1 cellular context compared by ENCODE assay signal in genomic region chr6:159499034-159499433, GRCh38.
A peak's percentile ranks its signal among the peaks of the same experiment; 100 is the strongest.
TF ChIP-seq lines count a peak whose summit lies in the region.

No MANE protein-coding gene starts in this region.

TF ChIP-seq in K562, 482 proteins besides CTCF, POLR2A, EP300 and RAD21 (continued from another document and continues in another):
- TF ChIP-seq ZMIZ1 (IDR thresholded peaks at IDR 0.05; ENCODE audit: low read depth in 2 of 2, low read length in 2 of 2) = peak in 1 of 2 experiments; percentile 78; a peak in 1 of 4 replicates
- peak; percentile 95 for TF ChIP-seq MTA2 (IDR thresholded peaks at IDR 0.05; ENCODE audit: low read depth)
- TF ChIP-seq CREB5 (CRISPR knock-in tag; IDR thresholded peaks at IDR 0.05) = no peak
- TF ChIP-seq CCNT2 (IDR thresholded peaks at IDR 0.05; ENCODE audit: borderline replicate concordance, extremely low read depth, insufficient read length, low read depth, low read length) = peak; percentile 63
- TF ChIP-seq SMAD4 (CRISPR knock-in tag; conservative IDR thresholded peaks at IDR 0.05) = peak; percentile 52; the same call in 1 of the 2 replicates
- TF ChIP-seq IFI16 (CRISPR knock-in tag; IDR thresholded peaks at IDR 0.05) = no peak
- TF ChIP-seq MYC (IDR thresholded peaks at IDR 0.05; ENCODE audit: low read depth, low read length) = peak; percentile 15; the same call in 1 of the 2 replicates
- no peak for TF ChIP-seq MYC (CRISPR knock-in tag; IDR thresholded peaks at IDR 0.05; ENCODE audit: borderline replicate concordance, low read depth)
- peak; percentile 24; the same call in 1 of the 2 replicates for TF ChIP-seq ESRRA (IDR thresholded peaks at IDR 0.05; ENCODE audit: borderline replicate concordance, low read depth)
- TF ChIP-seq AFF1 (IDR thresholded peaks at IDR 0.05; ENCODE audit: low read depth in 1 of 2, partially characterized antibody in 2 of 2) = peak in 1 of 2 experiments; percentile 46
- peak in 1 of 2 experiments; percentile 82; a peak in 2 of 4 replicates for TF ChIP-seq RCOR1 (IDR thresholded peaks at IDR 0.05; ENCODE audit: borderline replicate concordance in 1 of 2, low read depth in 2 of 2, low read length in 2 of 2)
- TF ChIP-seq POLR2AphosphoS5 (IDR thresholded peaks at IDR 0.05; ENCODE audit: control insufficient read depth, insufficient read depth, low read depth, low read length) = peak; percentile 70
- peak in 1 of 2 experiments; percentile 43 for TF ChIP-seq NCOA2 (IDR thresholded peaks at IDR 0.05; ENCODE audit: partially characterized antibody in 2 of 2)
- TF ChIP-seq NCOR1 (IDR thresholded peaks at IDR 0.05) = peak; percentile 90
- TF ChIP-seq TAL1 (IDR thresholded peaks at IDR 0.05) = peak; percentile 98
- no peak for TF ChIP-seq U2AF1 (optimal IDR thresholded peaks at IDR 0.05; ENCODE audit: low read depth, low read length)
- TF ChIP-seq CC2D1A (IDR thresholded peaks at IDR 0.05) = peak; percentile 90
- peak; percentile 98 for TF ChIP-seq STAT5A (IDR thresholded peaks at IDR 0.05; ENCODE audit: borderline replicate concordance, low read length)
- TF ChIP-seq ZNF512 (tag; IDR thresholded peaks at IDR 0.05) = no peak
- no peak for TF ChIP-seq GTF3C2 (IDR thresholded peaks at IDR 0.05; ENCODE audit: borderline replicate concordance, extremely low read depth, insufficient read length)
- no peak for TF ChIP-seq LCOR (CRISPR knock-in tag; IDR thresholded peaks at IDR 0.05)
- TF ChIP-seq NFIC (IDR thresholded peaks at IDR 0.05) = peak; percentile 83
- TF ChIP-seq FOSL1 (tag; conservative IDR thresholded peaks at IDR 0.05) = peak; percentile 67
- no peak for TF ChIP-seq ZBTB7A (IDR thresholded peaks at IDR 0.05; ENCODE audit: borderline replicate concordance, control insufficient read depth, low read depth, low read length)
- peak; percentile 70 for TF ChIP-seq HDAC3 (IDR thresholded peaks at IDR 0.05; ENCODE audit: borderline replicate concordance, partially characterized antibody)
- peak; percentile 98 for TF ChIP-seq ARID1B (IDR thresholded peaks at IDR 0.05)
- no peak for TF ChIP-seq ZNF253 (CRISPR knock-in tag; conservative IDR thresholded peaks at IDR 0.05)
- TF ChIP-seq CBFA2T2 (conservative IDR thresholded peaks at IDR 0.05) = peak; percentile 93
- peak; percentile 64; the same call in 1 of the 2 replicates for TF ChIP-seq LEF1 (IDR thresholded peaks at IDR 0.05)
- peak in 1 of 2 experiments; percentile 73; a peak in 2 of 4 replicates for TF ChIP-seq TBL1XR1 (IDR thresholded peaks at IDR 0.05; ENCODE audit: low read length in 2 of 2)
- TF ChIP-seq HES1 (IDR thresholded peaks at IDR 0.05; ENCODE audit: low read depth) = peak; percentile 100
- no peak for TF ChIP-seq HBP1 (CRISPR knock-in tag; IDR thresholded peaks at IDR 0.05)
- TF ChIP-seq ZFP1 (CRISPR knock-in tag; IDR thresholded peaks at IDR 0.05) = peak; percentile 39; the same call in 1 of the 2 replicates
- TF ChIP-seq KHSRP (IDR thresholded peaks at IDR 0.05) = peak; percentile 29; the same call in 1 of the 2 replicates
- TF ChIP-seq SMAD3 (CRISPR knock-in tag; conservative IDR thresholded peaks at IDR 0.05) = 0 out of 2 replicates have a peak, but pooled peaks have one; percentile 33
- no peak for TF ChIP-seq ZNF507 (tag; conservative IDR thresholded peaks at IDR 0.05)
- TF ChIP-seq MNT (conservative IDR thresholded peaks at IDR 0.05) = peak in 1 of 2 experiments; percentile 41; a peak in 2 of 4 replicates
- peak; percentile 65; the same call in 1 of the 2 replicates for TF ChIP-seq ZBTB9 (CRISPR knock-in tag; IDR thresholded peaks at IDR 0.05)
- peak; percentile 95 for TF ChIP-seq DPF2 (IDR thresholded peaks at IDR 0.05)
- no peak for TF ChIP-seq HNRNPLL (IDR thresholded peaks at IDR 0.05; ENCODE audit: low read depth, low read length, poor library complexity, severe bottlenecking)
- TF ChIP-seq PHB2 (IDR thresholded peaks at IDR 0.05; ENCODE audit: low read depth) = peak; percentile 84; the same call in 1 of the 2 replicates
- TF ChIP-seq TEAD4 (IDR thresholded peaks at IDR 0.05; ENCODE audit: low read length) = peak; percentile 98
- no peak for TF ChIP-seq TEAD4 (CRISPR knock-in tag; IDR thresholded peaks at IDR 0.05; ENCODE audit: borderline replicate concordance)
- TF ChIP-seq FOXM1 (IDR thresholded peaks at IDR 0.05; ENCODE audit: low read depth) = peak; percentile 89
- no peak for TF ChIP-seq FOXM1 (CRISPR knock-in tag; IDR thresholded peaks at IDR 0.05; ENCODE audit: low read depth)
- TF ChIP-seq NONO (IDR thresholded peaks at IDR 0.05; ENCODE audit: low read depth in 2 of 2, low read length in 1 of 2) = peak in 1 of 2 experiments; percentile 54; a peak in 1 of 4 replicates
- TF ChIP-seq CXXC5 (CRISPR knock-in tag; IDR thresholded peaks at IDR 0.05) = peak; percentile 61
